In the genomic region with DNA sequence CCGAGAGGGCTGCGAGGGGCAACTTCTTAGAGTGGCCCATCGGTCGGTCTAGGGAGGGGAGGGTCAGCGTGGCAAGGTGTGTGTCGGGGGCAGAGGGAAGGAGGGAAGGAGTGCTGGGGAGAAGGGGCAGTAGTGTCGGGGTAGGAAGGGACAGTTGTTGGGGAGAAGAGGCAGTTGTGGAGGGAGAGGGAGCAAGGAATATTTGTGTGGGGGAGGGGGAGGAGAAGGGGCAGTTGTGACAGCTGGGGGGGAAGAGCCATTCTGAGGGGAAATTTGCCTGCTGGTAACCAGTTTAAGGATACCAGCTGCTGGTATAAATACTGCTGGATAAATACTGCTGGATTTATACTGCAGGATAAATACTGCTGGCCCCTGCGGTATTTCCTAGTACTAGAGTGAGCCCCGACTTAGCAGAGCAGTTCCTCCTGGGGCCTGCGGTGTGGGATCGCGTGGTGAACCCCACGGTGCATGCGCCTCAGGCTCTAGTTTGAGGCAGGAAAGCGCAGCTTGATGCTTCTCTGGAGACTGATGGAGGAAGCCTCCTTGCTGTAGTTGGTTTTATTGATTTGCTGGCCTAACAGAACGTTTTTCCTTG, we compare ENCODE assay signal across 8 cellular contexts. TPM values are rescaled to one million over a fixed set of nuclear protein-coding genes. Genes with fewer than 3 reads are reported as not detected.
DNase-seq lines count a peak whose midpoint lies in the region; ATAC-seq, FAIRE-seq and TF ChIP-seq lines count a peak whose summit lies in the region.

No MANE protein-coding gene starts in this region.

- peak in 1 of 5 donors; percentile 27 for DNase-seq in CD4-positive, alpha-beta memory T cell
- DNase-seq in NB4 (ENCODE audit: low read depth) (peak; percentile 46), bronchial epithelial cell (ENCODE audit: low read depth) (no peak), mesothelial cell of epicardium (ENCODE audit: low spot score in 2 of 2, unreplicated experiment in 2 of 2) (no peak), DMS114 treated with DMSO at 0.1 percent for 48 hours (lab: John Stamatoyannopoulos, UW; ENCODE audit: unreplicated experiment) (no peak), GM13976 (ENCODE audit: low spot score) (no peak)

- no peak for TF ChIP-seq POLR2A in NB4 (IDR thresholded peaks at IDR 0.05; ENCODE audit: extremely low read depth, insufficient read length)

- H3K9me3 Mint-ChIP-seq in CD4-positive, alpha-beta memory T cell: no peaks in the 10 kb centered on the region
- no peaks in the 10 kb centered on the region for H3K9me3 Mint-ChIP-seq in mesothelial cell of epicardium

- peaks cover 0 to 4% of the 10 kb centered on the region in 2 donors for H3K36me3 Mint-ChIP-seq in CD4-positive, alpha-beta memory T cell
- H3K36me3 Mint-ChIP-seq in mesothelial cell of epicardium: no peaks in the 10 kb centered on the region

- peaks cover 55 to 71% of the 10 kb centered on the region in 2 donors for H3K27me3 Mint-ChIP-seq in CD4-positive, alpha-beta memory T cell
- peaks cover 50% of the 10 kb centered on the region for H3K27me3 Mint-ChIP-seq in mesothelial cell of epicardium (ENCODE audit: low read depth)

- TF ChIP-seq CTCF in NB4 (IDR thresholded peaks at IDR 0.05; ENCODE audit: low read depth, low read length) (no peak), bronchial epithelial cell (IDR thresholded peaks at IDR 0.05; ENCODE audit: insufficient read depth, low read length, severe bottlenecking) (no peak), mesothelial cell of epicardium (IDR thresholded peaks at IDR 0.05; ENCODE audit: unreplicated experiment) (no peak), GM13976 (IDR thresholded peaks at IDR 0.05; ENCODE audit: borderline replicate concordance, control extremely low read depth, extremely low read depth, insufficient read depth, missing control alignments) (no peak)

- no peak for ATAC-seq in GM19467 (IDR thresholded peaks at IDR 0.05; ENCODE audit: unreplicated experiment)

- H3K4me1 ChIP-seq in CD4-positive, alpha-beta memory T cell (ENCODE audit: insufficient read depth, low read length): peaks cover 21% of the 10 kb centered on the region
- no peaks in the 10 kb centered on the region for H3K4me1 ChIP-seq in urinary bladder (ENCODE audit: insufficient read depth)

- peak overlapping the region in 7 of 8 donors; percentile 50 to 86 (median 57) for H3K4me3 Mint-ChIP-seq in CD4-positive, alpha-beta memory T cell
- H3K4me3 Mint-ChIP-seq in mesothelial cell of epicardium: peak overlapping the region; percentile 86

- peak overlapping the region in 1 of 2 donors; percentile 41 for H3K4me3 ChIP-seq in CD4-positive, alpha-beta memory T cell (ENCODE audit: low read length in 2 of 2)
- H3K4me3 ChIP-seq in NB4 (ENCODE audit: low read depth, low read length) (no peak overlapping the region), bronchial epithelial cell (ENCODE audit: low read depth, low read length) (peak overlapping the region; percentile 41), urinary bladder (ENCODE audit: low read depth, low read length) (peak overlapping the region; percentile 44)

- no peaks in the 10 kb centered on the region for H3K36me3 ChIP-seq in CD4-positive, alpha-beta memory T cell (ENCODE audit: insufficient read depth, low read length)
- H3K36me3 ChIP-seq in bronchial epithelial cell (ENCODE audit: control insufficient read depth, insufficient read depth, low read length) (no peaks in the 10 kb centered on the region), urinary bladder (ENCODE audit: insufficient read depth) (no peaks in the 10 kb centered on the region)

- H3K9me3 ChIP-seq in CD4-positive, alpha-beta memory T cell (ENCODE audit: control insufficient read depth in 1 of 2, low read length in 2 of 2): no peaks in the 10 kb centered on the region

- H3K27ac ChIP-seq in CD4-positive, alpha-beta memory T cell (ENCODE audit: low read depth, low read length): no peak overlapping the region
- H3K27ac ChIP-seq in urinary bladder (ENCODE audit: low read depth): no peak overlapping the region

- CTCF ChIA-PET in CD4-positive, alpha-beta memory T cell (lab: Charles Lee; ENCODE audit: partially characterized antibody): no interaction called here

- no peak overlapping the region for H3K27ac Mint-ChIP-seq in CD4-positive, alpha-beta memory T cell
- H3K27ac Mint-ChIP-seq in mesothelial cell of epicardium: no peak overlapping the region

- intact Hi-C loops in CD4-positive, alpha-beta memory T cell (cut with micrococcal nuclease): no loop called here

- no peak for FAIRE-seq in bronchial epithelial cell (lab: Jason Lieb, UNC)

- peaks cover 6 to 26% (median 18%) of the 10 kb centered on the region in 4 donors for H3K4me1 Mint-ChIP-seq in CD4-positive, alpha-beta memory T cell
- peaks cover 21% of the 10 kb centered on the region for H3K4me1 Mint-ChIP-seq in mesothelial cell of epicardium

- POLR2A ChIA-PET in CD4-positive, alpha-beta memory T cell (lab: Charles Lee; ENCODE audit: partially characterized antibody): no interaction called here

- 6% methylated on average over 16 of the region's 16 CpGs for WGBS in urinary bladder

- H3K27me3 ChIP-seq in CD4-positive, alpha-beta memory T cell (ENCODE audit: insufficient read depth, low read length): peaks cover 28% of the 10 kb centered on the region
- peaks cover 6% of the 10 kb centered on the region for H3K27me3 ChIP-seq in bronchial epithelial cell (ENCODE audit: control insufficient read depth, insufficient read depth, low read length)

- in situ Hi-C loops in GM13976 (cut with MboI; ENCODE audit: low sequenced_read_pairs, unreplicated experiment): no loop called here

RNA-seq across cellular contexts. Expression of gene DNAH2, which starts 0.3 kb away (rescaled TPM):
- total RNA-seq in CD4-positive, alpha-beta memory T cell: not detected
- polyA plus RNA-seq in CD4-positive, alpha-beta memory T cell: not detected
- total RNA-seq in bronchial epithelial cell: under 0.01 and 0.26 TPM in 2 replicates
- total RNA-seq in mesothelial cell of epicardium: 0.18 to 0.64 TPM (median 0.25 TPM) in 3 replicates
- 0.11 TPM for total RNA-seq in urinary bladder
- polyA plus RNA-seq in urinary bladder: 0.16 TPM

RNA-seq across cellular contexts. Expression of gene EFNB3, which starts 12.9 kb away (rescaled TPM):
- under 1 TPM; 0.09 to 0.11 TPM for total RNA-seq in CD4-positive, alpha-beta memory T cell
- polyA plus RNA-seq in CD4-positive, alpha-beta memory T cell: not detected
- total RNA-seq in bronchial epithelial cell (under 0.01 TPM in 2 replicates), mesothelial cell of epicardium (27.3 to 28.2 TPM (median 28.1 TPM) in 3 replicates), urinary bladder (3.3 TPM)
- polyA plus RNA-seq in urinary bladder: 0.86 TPM

RNA-seq across cellular contexts. Expression of gene WRAP53, which starts 29.6 kb away (rescaled TPM):
- 10 to 100 TPM; 11.9 to 12.5 TPM for total RNA-seq in CD4-positive, alpha-beta memory T cell
- polyA plus RNA-seq in CD4-positive, alpha-beta memory T cell: 10 to 100 TPM in 1 of 2 donors, 1 to 10 TPM in 1; 9.8 to 13.1 TPM
- total RNA-seq in bronchial epithelial cell: 3.5 and 4.2 TPM in 2 replicates
- total RNA-seq in mesothelial cell of epicardium: 12.3 to 13.6 TPM (median 13.1 TPM) in 3 replicates
- 4.1 TPM for total RNA-seq in urinary bladder
- polyA plus RNA-seq in urinary bladder: 7.7 TPM

RNA-seq across cellular contexts. Expression of gene TP53, which starts 30.6 kb away (rescaled TPM):
- total RNA-seq in CD4-positive, alpha-beta memory T cell: 10 to 100 TPM; 89.1 to 97.4 TPM
- polyA plus RNA-seq in CD4-positive, alpha-beta memory T cell: 10 to 100 TPM; 15.9 to 35.3 TPM
- total RNA-seq in bronchial epithelial cell (9.2 and 15.1 TPM in 2 replicates), mesothelial cell of epicardium (98.8 to 105 TPM (median 101 TPM) in 3 replicates), urinary bladder (17.9 TPM)
- polyA plus RNA-seq in urinary bladder: 31.8 TPM
